Comparison of ENCODE assay signal across 9 cellular contexts in genomic region chr5:39057745-39058144, GRCh38. TPM values are rescaled to one million over a fixed set of nuclear protein-coding genes. Genes with fewer than 3 reads are reported as not detected.
DNase-seq lines count a peak whose midpoint lies in the region; ATAC-seq, FAIRE-seq and TF ChIP-seq lines count a peak whose summit lies in the region.
"Had no signal": no experiment of that assay in that cellular context is flagged by ENCODE, and none has a peak within 500 bp of the region (broad histone marks: within the 10 kb centered on the region; RNA-seq: fewer than 3 reads in every experiment).

No MANE protein-coding gene starts in this region.

- H3K23ac ChIP-seq in mesenchymal stem cell (ENCODE audit: low read length in 2 of 2), result no peak overlapping the region

- no peak overlapping the region for H3K4me2 ChIP-seq in mesenchymal stem cell (ENCODE audit: low read length, poor library complexity, severe bottlenecking)

- H3K4me1 ChIP-seq in mesenchymal stem cell (ENCODE audit: control insufficient read depth, insufficient read depth, low read depth, low read length) (no peaks in the 10 kb centered on the region), mucosa of descending colon (ENCODE audit: low read depth) (peaks cover 6% of the 10 kb centered on the region), endodermal cell (ENCODE audit: control insufficient read depth, insufficient read depth, low read length) (no peaks in the 10 kb centered on the region)

- H3K36me3 ChIP-seq in mesenchymal stem cell (ENCODE audit: control insufficient read depth in 1 of 2, insufficient read depth in 2 of 2, low read depth in 1 of 2, low read length in 2 of 2) (peaks cover 3 to 9% of the 10 kb centered on the region in 2 experiments), H7 (replicated peaks; ENCODE audit: control insufficient read depth, insufficient read depth, low read length) (no peaks in the 10 kb centered on the region), mucosa of descending colon (ENCODE audit: low read depth) (no peaks in the 10 kb centered on the region), endodermal cell (ENCODE audit: control insufficient read depth, insufficient read depth, low read length) (no peaks in the 10 kb centered on the region)

- peaks cover 13% of the 10 kb centered on the region; the same call in 1 of the 2 replicates for H3K36me3 Mint-ChIP-seq in HFFc6 (ENCODE audit: low read depth)
- H3K36me3 Mint-ChIP-seq in activated CD4-positive, alpha-beta memory T cell treated with anti-CD3 and anti-CD28 coated beads, Interleukin-2, amount 10 ng/mL, durations not matched to agents 7 days and 5 days (ENCODE audit: low read depth), result peaks cover 19% of the 10 kb centered on the region
- H3K36me3 Mint-ChIP-seq in endodermal cell (ENCODE audit: low read depth), result no peaks in the 10 kb centered on the region

- no peak overlapping the region for H3K14ac ChIP-seq in mesenchymal stem cell (ENCODE audit: low read length in 2 of 2)

- peak; percentile 64 for FAIRE-seq in GM18507 (lab: Jason Lieb, UNC)

- H3K4me3 ChIP-seq in mesenchymal stem cell (ENCODE audit: insufficient read depth in 1 of 2, low read depth in 1 of 2, low read length in 2 of 2), result peak overlapping the region in 1 of 2 experiments; percentile 64
- H3K4me3 ChIP-seq in H7 (ENCODE audit: insufficient read depth, low read depth, low read length), result no peak overlapping the region
- H3K4me3 ChIP-seq in mucosa of descending colon, result no peak overlapping the region
- no peak overlapping the region for H3K4me3 ChIP-seq in endodermal cell (ENCODE audit: low read length)

- no peaks in the 10 kb centered on the region for H3K9me3 Mint-ChIP-seq in HFFc6
- no peaks in the 10 kb centered on the region for H3K9me3 Mint-ChIP-seq in activated CD4-positive, alpha-beta memory T cell treated with anti-CD3 and anti-CD28 coated beads, Interleukin-2, amount 10 ng/mL, durations not matched to agents 7 days and 5 days
- no peaks in the 10 kb centered on the region for H3K9me3 Mint-ChIP-seq in endodermal cell

- H4K91ac ChIP-seq in mesenchymal stem cell (ENCODE audit: low read length), result no peak overlapping the region

- no peak overlapping the region for H2BK5ac ChIP-seq in mesenchymal stem cell (ENCODE audit: low read depth, low read length, poor library complexity, severe bottlenecking)

- H3K27me3 ChIP-seq in mesenchymal stem cell (ENCODE audit: control insufficient read depth in 1 of 2, insufficient read depth in 1 of 2, low read length in 2 of 2) (no peaks in the 10 kb centered on the region), H7 (ENCODE audit: control insufficient read depth, insufficient read depth, low read length) (no peaks in the 10 kb centered on the region), endodermal cell (ENCODE audit: control insufficient read depth, insufficient read depth, low read length, poor library complexity, severe bottlenecking) (no peaks in the 10 kb centered on the region)

- H3K4me1 Mint-ChIP-seq in HFFc6 (ENCODE audit: low read depth) (peaks cover 42% of the 10 kb centered on the region), endodermal cell (peaks cover under 1% of the 10 kb centered on the region)
- peaks cover 28% of the 10 kb centered on the region for H3K4me1 Mint-ChIP-seq in activated CD4-positive, alpha-beta memory T cell treated with anti-CD3 and anti-CD28 coated beads, Interleukin-2, amount 10 ng/mL, durations not matched to agents 7 days and 5 days

- DNase-seq in GM18507 (ENCODE audit: extremely low spot score, insufficient read length, low read depth) (no peak), HFFc6 (no peak), mesenchymal stem cell (peak; percentile 30), H7 (no peak), HUDEP-2 (lab: John Stamatoyannopoulos, UW; ENCODE audit: unreplicated experiment in 76 of 76) (no peak), mucosa of descending colon (no peak), endodermal cell (no peak)
- DNase-seq in activated CD4-positive, alpha-beta memory T cell treated with anti-CD3 and anti-CD28 coated beads, Interleukin-2, amount 10 ng/mL, durations not matched to agents 7 days and 5 days, result no peak
- DNase-seq: T-helper 9 cell had no signal

- no peak overlapping the region for H2BK15ac ChIP-seq in mesenchymal stem cell (ENCODE audit: low read depth, poor library complexity, severe bottlenecking)

- peaks cover 9% of the 10 kb centered on the region for H3K79me1 ChIP-seq in mesenchymal stem cell (replicated peaks; ENCODE audit: low read length, poor library complexity, severe bottlenecking)

- no peak overlapping the region for H2BK12ac ChIP-seq in mesenchymal stem cell (ENCODE audit: low read length in 2 of 2)

- H4K8ac ChIP-seq in mesenchymal stem cell (ENCODE audit: low read length), result no peak overlapping the region

- CTCF ChIA-PET in activated CD4-positive, alpha-beta memory T cell treated with anti-CD3 and anti-CD28 coated beads, Interleukin-2, amount 10 ng/mL, durations not matched to agents 7 days and 5 days (lab: Charles Lee), result interaction anchor here (1.2 kb wide), 1 partner anchor 23 kb away, joined by 3 read pairs; no protein-coding TSS in a partner anchor

- H2AK5ac ChIP-seq in mesenchymal stem cell (ENCODE audit: low read length, severe bottlenecking), result no peak overlapping the region

- no peak for ATAC-seq in mucosa of descending colon

- no peak overlapping the region for H2BK120ac ChIP-seq in mesenchymal stem cell (ENCODE audit: low read depth, low read length)

- 90% methylated on average over 2 of the region's 2 CpGs for WGBS in mesenchymal stem cell
- WGBS in endodermal cell (ENCODE audit: insufficient coverage in 1 of 2, insufficient read length in 1 of 2), 2 experiments, result 97 to 100% methylated on average over 2 of the region's 2 CpGs

- H3K4me3 Mint-ChIP-seq in HFFc6 (peak overlapping the region; percentile 45), endodermal cell (no peak overlapping the region)
- peak overlapping the region; percentile 50 for H3K4me3 Mint-ChIP-seq in activated CD4-positive, alpha-beta memory T cell treated with anti-CD3 and anti-CD28 coated beads, Interleukin-2, amount 10 ng/mL, durations not matched to agents 7 days and 5 days

- H3K4ac ChIP-seq in mesenchymal stem cell (ENCODE audit: low read depth in 1 of 2, low read length in 2 of 2), result no peak overlapping the region

- H3K27ac Mint-ChIP-seq in HFFc6 (no peak overlapping the region), endodermal cell (no peak overlapping the region)
- no peak overlapping the region for H3K27ac Mint-ChIP-seq in activated CD4-positive, alpha-beta memory T cell treated with anti-CD3 and anti-CD28 coated beads, Interleukin-2, amount 10 ng/mL, durations not matched to agents 7 days and 5 days

- no peak overlapping the region for H2AFZ ChIP-seq in mesenchymal stem cell (ENCODE audit: low read depth, low read length)

- H3K18ac ChIP-seq in mesenchymal stem cell (ENCODE audit: low read depth in 1 of 2, low read length in 2 of 2), result no peak overlapping the region

- POLR2A ChIA-PET in activated CD4-positive, alpha-beta memory T cell treated with anti-CD3 and anti-CD28 coated beads, Interleukin-2, amount 10 ng/mL, durations not matched to agents 7 days and 5 days (lab: Charles Lee), result no interaction called here

- TF ChIP-seq CTCF in HFFc6 (IDR thresholded peaks at IDR 0.05), result no peak
- no peak for TF ChIP-seq CTCF in mucosa of descending colon (IDR thresholded peaks at IDR 0.05)
- no peak for TF ChIP-seq CTCF in endodermal cell (conservative IDR thresholded peaks at IDR 0.05)

- peak overlapping the region; percentile 88 for H3K9ac ChIP-seq in mesenchymal stem cell (ENCODE audit: low read length)
- H3K9ac ChIP-seq in endodermal cell (ENCODE audit: extremely low read depth, low read length, poor library complexity, severe bottlenecking), result no peak overlapping the region

- no peaks in the 10 kb centered on the region for H3K9me3 ChIP-seq in mesenchymal stem cell (ENCODE audit: control insufficient read depth, low read length)
- H3K9me3 ChIP-seq in mucosa of descending colon, result no peaks in the 10 kb centered on the region
- no peaks in the 10 kb centered on the region for H3K9me3 ChIP-seq in endodermal cell (ENCODE audit: control insufficient read depth, low read length)

- H3K27ac ChIP-seq in mesenchymal stem cell (ENCODE audit: low read length, poor library complexity, severe bottlenecking) (no peak overlapping the region), endodermal cell (ENCODE audit: low read depth, low read length) (no peak overlapping the region)

- H3K27me3 Mint-ChIP-seq in HFFc6 (ENCODE audit: insufficient read depth) (no peaks in the 10 kb centered on the region), endodermal cell (ENCODE audit: insufficient read depth) (no peaks in the 10 kb centered on the region)
- no peaks in the 10 kb centered on the region for H3K27me3 Mint-ChIP-seq in activated CD4-positive, alpha-beta memory T cell treated with anti-CD3 and anti-CD28 coated beads, Interleukin-2, amount 10 ng/mL, durations not matched to agents 7 days and 5 days

- intact Hi-C loops in mucosa of descending colon (cut with DNase I, micrococcal nuclease), result no loop called here

RNA-seq across cellular contexts. Expression of gene RICTOR, which starts 16.5 kb away (rescaled TPM):
- total RNA-seq in HFFc6 (2021; fragmentation: NEBNext Ultra II Directional; extraction: Animal tissue kit (Norgen Biotek cat#: 25700)), result 10 to 100 TPM; 16.1 to 24.0 (median 20.1) TPM
- 10 to 100 TPM; 50.4 to 56.4 TPM for total RNA-seq in activated CD4-positive, alpha-beta memory T cell treated with anti-CD3 and anti-CD28 coated beads, Interleukin-2, amount 10 ng/mL, durations not matched to agents 7 days and 5 days
- 9.7 TPM for polyA plus RNA-seq in mesenchymal stem cell (2013, experiment 1 of 2)
- 9.5 TPM for polyA plus RNA-seq in mesenchymal stem cell (2013, experiment 2 of 2)
- total RNA-seq in H7 (2014; rRNA removed; shearing (Covaris generic)), result 11.2 and 22.2 TPM in 2 replicates
- total RNA-seq in mucosa of descending colon (10 to 100 TPM; 24.3 to 41.9 (median 36.5) TPM), endodermal cell (10 to 100 TPM; 27.6 to 31.8 TPM)
- 13.3 TPM for polyA plus RNA-seq in endodermal cell (2013, experiment 1 of 2)
- 13.6 TPM for polyA plus RNA-seq in endodermal cell (2013, experiment 2 of 2)
